24 cellular contexts compared by ENCODE assay signal in genomic region chr10:52558090-52558489, GRCh38.
DNase-seq lines count a peak whose midpoint lies in the region; ATAC-seq and TF ChIP-seq lines count a peak whose summit lies in the region.
"Had no signal": no experiment of that assay in that cellular context is flagged by ENCODE, and none has a peak within 500 bp of the region (broad histone marks: within the 10 kb centered on the region; RNA-seq: fewer than 3 reads in every experiment).

No MANE protein-coding gene starts in this region.

- DNase-seq in GM12865 (ENCODE audit: low read depth) (peak; percentile 17), Right ventricle myocardium inferior (ENCODE audit: missing footprints) (no peak), endodermal cell (no peak), glomerular visceral epithelial cell (ENCODE audit: extremely low spot score) (no peak)
- DNase-seq in CD8-positive, alpha-beta T cell: no peak
- DNase-seq: 8988T; activated CD8-positive, alpha-beta memory T cell treated with anti-CD3 and anti-CD28 coated beads, Interleukin-2, amount 10 ng/mL, durations not matched to agents 7 days and 5 days; activated naive CD4-positive, alpha-beta T cell treated with Interleukin-2 at 50 U/mL for 16 hours; activated T-cell treated with anti-CD3 and anti-CD28 coated beads, Interleukin-2, amount 50 U/mL, for 48 hours; adrenal gland; CD4-positive, CD25-positive, alpha-beta regulatory T cell; hypothalamus; NCI-H1092 treated with DMSO at 0.1 percent for 48 hours; NCI-H187; NCI-H2171; NCI-H510A; NK-92 treated with Interleukin-12 subunit alpha and Interleukin-12 subunit beta, amount 100 ng/mL, for 24 hours; PC-3; transverse colon had no signal

- intact Hi-C loops in CD8-positive, alpha-beta T cell (cut with DNase I, micrococcal nuclease): no loop called here
- intact Hi-C loops in Right ventricle myocardium inferior (cut with DNase I): no loop called here

- no peaks in the 10 kb centered on the region for H3K36me3 ChIP-seq in CD8-positive, alpha-beta T cell (ENCODE audit: insufficient read depth, low read length)
- H3K36me3 ChIP-seq in endodermal cell (ENCODE audit: control insufficient read depth, insufficient read depth, low read length): no peaks in the 10 kb centered on the region
- H3K36me3 ChIP-seq: adrenal gland, right atrium auricular region, transverse colon had no signal

- H3K27ac ChIP-seq in CD8-positive, alpha-beta T cell (ENCODE audit: low read depth, low read length): no peak overlapping the region
- no peak overlapping the region for H3K27ac ChIP-seq in endodermal cell (ENCODE audit: low read depth, low read length)
- H3K27ac ChIP-seq: adrenal gland, parathyroid adenoma, right atrium auricular region, transverse colon had no signal

- no peak overlapping the region for H3K4me3 ChIP-seq in GM12865 (ENCODE audit: low read depth, low read length)
- H3K4me3 ChIP-seq in CD8-positive, alpha-beta T cell (ENCODE audit: low read depth, low read length): no peak overlapping the region
- H3K4me3 ChIP-seq in endodermal cell (ENCODE audit: low read length): no peak overlapping the region
- H3K4me3 ChIP-seq: adrenal gland, right atrium auricular region, transverse colon had no signal

- ATAC-seq in GM18909 (IDR thresholded peaks at IDR 0.05; ENCODE audit: poor library complexity, unreplicated experiment) (peak; percentile 77), HG02610 (IDR thresholded peaks at IDR 0.05; ENCODE audit: unreplicated experiment) (peak; percentile 51), HG03439 (IDR thresholded peaks at IDR 0.05; ENCODE audit: unreplicated experiment) (peak; percentile 90), Right ventricle myocardium inferior (no peak)
- no peak for ATAC-seq in CD8-positive, alpha-beta T cell
- ATAC-seq: activated CD8-positive, alpha-beta memory T cell treated with anti-CD3 and anti-CD28 coated beads, Interleukin-2, amount 10 ng/mL, durations not matched to agents 7 days and 5 days; PC-3 had no signal

- H3K4me1 Mint-ChIP-seq in CD8-positive, alpha-beta T cell (ENCODE audit: low read depth): no peaks in the 10 kb centered on the region
- H3K4me1 Mint-ChIP-seq in endodermal cell: no peaks in the 10 kb centered on the region
- H3K4me1 Mint-ChIP-seq: activated CD8-positive, alpha-beta memory T cell treated with anti-CD3 and anti-CD28 coated beads, Interleukin-2, amount 10 ng/mL, durations not matched to agents 7 days and 5 days; CD4-positive, CD25-positive, alpha-beta regulatory T cell had no signal

- WGBS in endodermal cell (ENCODE audit: insufficient coverage in 1 of 2, insufficient read length in 1 of 2), 2 experiments: 91% methylated on average over 1 of the region's 1 CpG; no CpG with 5 or more reads in 1 of the 2 experiments

- H3K27me3 Mint-ChIP-seq in CD8-positive, alpha-beta T cell (ENCODE audit: low read depth): no peaks in the 10 kb centered on the region
- H3K27me3 Mint-ChIP-seq in endodermal cell (ENCODE audit: insufficient read depth): no peaks in the 10 kb centered on the region
- H3K27me3 Mint-ChIP-seq: activated CD8-positive, alpha-beta memory T cell treated with anti-CD3 and anti-CD28 coated beads, Interleukin-2, amount 10 ng/mL, durations not matched to agents 7 days and 5 days; CD4-positive, CD25-positive, alpha-beta regulatory T cell had no signal

- no peaks in the 10 kb centered on the region for H3K27me3 ChIP-seq in CD8-positive, alpha-beta T cell (ENCODE audit: insufficient read depth, low read length)
- no peaks in the 10 kb centered on the region for H3K27me3 ChIP-seq in endodermal cell (ENCODE audit: control insufficient read depth, insufficient read depth, low read length, poor library complexity, severe bottlenecking)
- H3K27me3 ChIP-seq: adrenal gland, right atrium auricular region, transverse colon had no signal

- POLR2A ChIA-PET in CD8-positive, alpha-beta T cell (lab: Charles Lee): no interaction called here

- no peak overlapping the region for H3K27ac Mint-ChIP-seq in CD8-positive, alpha-beta T cell
- H3K27ac Mint-ChIP-seq in endodermal cell: no peak overlapping the region
- H3K27ac Mint-ChIP-seq: activated CD8-positive, alpha-beta memory T cell treated with anti-CD3 and anti-CD28 coated beads, Interleukin-2, amount 10 ng/mL, durations not matched to agents 7 days and 5 days; CD4-positive, CD25-positive, alpha-beta regulatory T cell had no signal

- H3K9ac ChIP-seq in endodermal cell (ENCODE audit: extremely low read depth, low read length, poor library complexity, severe bottlenecking): no peak overlapping the region
- H3K9ac ChIP-seq: parathyroid adenoma had no signal

- TF ChIP-seq CTCF in GM12865 (IDR thresholded peaks at IDR 0.05; ENCODE audit: insufficient read depth, low read depth, low read length, missing control alignments) (no peak), endodermal cell (conservative IDR thresholded peaks at IDR 0.05) (no peak)
- no peak for TF ChIP-seq CTCF in CD8-positive, alpha-beta T cell (IDR thresholded peaks at IDR 0.05)

- H3K9me3 ChIP-seq in CD8-positive, alpha-beta T cell (ENCODE audit: low read length): no peaks in the 10 kb centered on the region
- peaks cover 3% of the 10 kb centered on the region for H3K9me3 ChIP-seq in endodermal cell (ENCODE audit: control insufficient read depth, low read length)
- H3K9me3 ChIP-seq: adrenal gland, right atrium auricular region, transverse colon had no signal

- CTCF ChIA-PET in CD8-positive, alpha-beta T cell (lab: Charles Lee): no interaction called here

- H3K4me1 ChIP-seq in CD8-positive, alpha-beta T cell (ENCODE audit: insufficient read depth, low read length): no peaks in the 10 kb centered on the region
- H3K4me1 ChIP-seq in endodermal cell (ENCODE audit: control insufficient read depth, insufficient read depth, low read length): no peaks in the 10 kb centered on the region
- H3K4me1 ChIP-seq: adrenal gland, parathyroid adenoma, right atrium auricular region, transverse colon had no signal

- H3K9me3 Mint-ChIP-seq in CD8-positive, alpha-beta T cell: peaks cover 7% of the 10 kb centered on the region
- H3K9me3 Mint-ChIP-seq in endodermal cell: no peaks in the 10 kb centered on the region

- no peaks in the 10 kb centered on the region for H3K36me3 Mint-ChIP-seq in CD8-positive, alpha-beta T cell
- no peaks in the 10 kb centered on the region for H3K36me3 Mint-ChIP-seq in endodermal cell (ENCODE audit: low read depth)
- H3K36me3 Mint-ChIP-seq: activated CD8-positive, alpha-beta memory T cell treated with anti-CD3 and anti-CD28 coated beads, Interleukin-2, amount 10 ng/mL, durations not matched to agents 7 days and 5 days; CD4-positive, CD25-positive, alpha-beta regulatory T cell had no signal

- H3K4me3 Mint-ChIP-seq in CD8-positive, alpha-beta T cell: no peak overlapping the region
- no peak overlapping the region for H3K4me3 Mint-ChIP-seq in endodermal cell
- H3K4me3 Mint-ChIP-seq: activated CD8-positive, alpha-beta memory T cell treated with anti-CD3 and anti-CD28 coated beads, Interleukin-2, amount 10 ng/mL, durations not matched to agents 7 days and 5 days; CD4-positive, CD25-positive, alpha-beta regulatory T cell had no signal

Comparison
In these comparisons a context has a peak if more than half of its experiments do, and no peak if none do; other contexts are left out.
1. ATAC-seq: peak in GM18909 (single experiment), HG02610 (single experiment) and HG03439 (single experiment); none in CD8-positive, alpha-beta T cell (single experiment) and Right ventricle myocardium inferior (single experiment).